ENCODE assay signal across 8 cellular contexts in genomic region chr5:108642170-108642906, GRCh38.
DNase-seq lines count a peak whose midpoint lies in the region; ATAC-seq and TF ChIP-seq lines count a peak whose summit lies in the region.

No MANE protein-coding gene starts in this region.

- H3K27ac ChIP-seq in hepatocyte: no peak overlapping the region

- 6% methylated on average over 4 of the region's 4 CpGs for WGBS in hepatocyte (ENCODE audit: low lambda C conversion rate, missing lambda C conversion rate)

- H3K9ac ChIP-seq in skeletal muscle satellite cell (ENCODE audit: low read depth, low read length): peak overlapping the region; percentile 20

- H3K9me2 ChIP-seq in hepatocyte (replicated peaks; ENCODE audit: insufficient read depth): no peaks in the 10 kb centered on the region

- TF ChIP-seq CTCF in GM13976 (IDR thresholded peaks at IDR 0.05; ENCODE audit: borderline replicate concordance, control extremely low read depth, extremely low read depth, insufficient read depth, missing control alignments) (peak; percentile 86), hepatocyte (IDR thresholded peaks at IDR 0.05; ENCODE audit: poor library complexity) (peak; percentile 82)

- H3K4me1 ChIP-seq in hepatocyte (ENCODE audit: insufficient read depth) (no peaks in the 10 kb centered on the region), skeletal muscle satellite cell (ENCODE audit: control insufficient read depth, insufficient read depth, low read length) (peaks cover 3% of the 10 kb centered on the region)

- H2AFZ ChIP-seq in hepatocyte: peak overlapping the region; percentile 23

- H3K27me3 ChIP-seq in hepatocyte: no peaks in the 10 kb centered on the region
- H3K27me3 ChIP-seq in skeletal muscle satellite cell (ENCODE audit: control insufficient read depth, insufficient read depth, low read length): no peaks in the 10 kb centered on the region

- peak; percentile 98 for ATAC-seq in HG02798 (IDR thresholded peaks at IDR 0.05; ENCODE audit: poor library complexity, unreplicated experiment)

- no peaks in the 10 kb centered on the region for H3K79me2 ChIP-seq in hepatocyte

- peak; percentile 23 for DNase-seq in 8988T
- DNase-seq in GM13976 (ENCODE audit: low spot score): peak; percentile 50
- DNase-seq in NCI-H1092 treated with DMSO at 0.1 percent for 48 hours (lab: John Stamatoyannopoulos, UW): peak; percentile 41
- peak in 4 of 5 donors; percentile 10 to 38 (median 16) for DNase-seq in T-helper 1 cell
- peak in 52 of 58 donors; percentile 3 to 74 (median 28) for DNase-seq in anterior cingulate cortex (lab: John Stamatoyannopoulos, UW)
- DNase-seq in hepatocyte (ENCODE audit: low spot score): peak; percentile 81

- H3K4me2 ChIP-seq in hepatocyte: peak overlapping the region; percentile 63
- H3K4me2 ChIP-seq in skeletal muscle satellite cell (ENCODE audit: low read length): peak overlapping the region; percentile 82

- no peaks in the 10 kb centered on the region for H3K9me3 ChIP-seq in hepatocyte (ENCODE audit: low read depth)
- no peaks in the 10 kb centered on the region for H3K9me3 ChIP-seq in skeletal muscle satellite cell (replicated peaks; ENCODE audit: low read length)

- H3K4me3 ChIP-seq in hepatocyte (no peak overlapping the region), skeletal muscle satellite cell (ENCODE audit: low read length) (peak overlapping the region; percentile 48)

- in situ Hi-C loops in GM13976 (cut with MboI; ENCODE audit: low sequenced_read_pairs, unreplicated experiment): loop anchor here (25.0 kb wide), 1 partner anchor 1045 kb away; the partner anchor contains the start of gene MAN2A1

- H3K36me3 ChIP-seq in hepatocyte (replicated peaks; ENCODE audit: insufficient read depth, low read depth) (no peaks in the 10 kb centered on the region), skeletal muscle satellite cell (ENCODE audit: insufficient read depth, low read length) (no peaks in the 10 kb centered on the region)

- no peaks in the 10 kb centered on the region for H4K20me1 ChIP-seq in hepatocyte (ENCODE audit: insufficient read depth, poor library complexity, severe bottlenecking)

Comparison
In these comparisons a context has a peak if more than half of its experiments do, and no peak if none do; other contexts are left out.
1. DNase-seq: peak in every context shown above with its lines; median percentile 81 in hepatocyte; 50 in GM13976; 41 in NCI-H1092 treated with DMSO at 0.1 percent for 48 hours; 28 in anterior cingulate cortex; 23 in 8988T; 16 in T-helper 1 cell.